8 cellular contexts compared by ENCODE assay signal in the genomic region with DNA sequence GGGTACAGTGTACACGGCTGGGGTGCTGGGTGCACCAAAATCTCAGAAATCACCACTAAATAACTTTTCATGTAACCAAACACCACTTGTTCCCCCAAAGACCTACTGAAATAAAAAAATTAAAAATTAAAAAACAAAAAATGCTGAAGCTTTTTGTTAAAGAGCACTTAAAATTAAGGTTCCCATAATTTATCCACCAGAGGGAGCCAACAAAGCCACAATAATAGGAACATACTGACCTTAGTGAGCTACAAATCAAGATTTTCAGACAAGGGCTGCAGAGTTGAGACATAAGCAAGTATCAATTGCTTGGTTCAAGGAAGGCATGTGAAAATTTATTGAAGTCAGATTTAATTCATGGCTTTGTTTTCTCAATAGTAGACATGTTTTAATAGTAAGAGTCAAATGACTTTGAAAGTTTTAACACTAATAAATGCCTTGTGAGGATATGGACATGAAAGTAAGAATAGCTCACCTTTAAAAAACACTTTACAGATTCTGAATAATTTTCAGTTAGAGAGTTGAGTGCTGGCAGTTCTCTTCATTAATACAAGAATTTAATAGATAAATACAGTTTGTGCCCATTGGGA. TPM values are rescaled to one million over a fixed set of nuclear protein-coding genes. Genes with fewer than 3 reads are reported as not detected.
DNase-seq lines count a peak whose midpoint lies in the region; ATAC-seq, FAIRE-seq and TF ChIP-seq lines count a peak whose summit lies in the region.

No MANE protein-coding gene starts in this region.

- no peak overlapping the region for H3K4me3 Mint-ChIP-seq in stimulated activated naive CD8-positive, alpha-beta T cell treated with anti-CD3 and anti-CD28 coated beads, Interleukin-15, amount 100 ng/mL, for 72 hours

- 100% methylated on average over 1 of the region's 1 CpG for WGBS in mammary epithelial cell (ENCODE audit: low coverage, missing lambda C conversion rate)

- H3K27me3 ChIP-seq in MM.1S (replicated peaks; ENCODE audit: insufficient read depth, low read length) = no peaks in the 10 kb centered on the region
- no peaks in the 10 kb centered on the region for H3K27me3 ChIP-seq in mammary epithelial cell (ENCODE audit: insufficient read depth, low read length)

- H3K4me1 ChIP-seq in MM.1S (ENCODE audit: low read length) = no peaks in the 10 kb centered on the region
- H3K4me1 ChIP-seq in mammary epithelial cell (ENCODE audit: insufficient read depth, low read length) = no peaks in the 10 kb centered on the region

- H3K27me3 Mint-ChIP-seq in stimulated activated naive CD8-positive, alpha-beta T cell treated with anti-CD3 and anti-CD28 coated beads, Interleukin-15, amount 100 ng/mL, for 72 hours = peaks cover 8% of the 10 kb centered on the region

- no peaks in the 10 kb centered on the region for H3F3A ChIP-seq in MM.1S (ENCODE audit: insufficient read depth, low read length)

- CTCF ChIA-PET in mammary epithelial cell (lab: Charles Lee; ENCODE audit: low non-redundant PET) = interaction anchor here (0.7 kb wide), 2 partner anchors 30 to 594 kb away, joined by 3 to 6 read pairs; no protein-coding TSS in a partner anchor

- dilution Hi-C loops in mammary epithelial cell (cut with HindIII; ENCODE audit: low sequenced_read_pairs) = no loop called here

- H3K4me2 ChIP-seq in MM.1S (ENCODE audit: low read depth, low read length) (no peak overlapping the region), mammary epithelial cell (ENCODE audit: insufficient read depth, low read depth, low read length) (no peak overlapping the region)

- H3K4me1 Mint-ChIP-seq in stimulated activated naive CD8-positive, alpha-beta T cell treated with anti-CD3 and anti-CD28 coated beads, Interleukin-15, amount 100 ng/mL, for 72 hours = peaks cover 7% of the 10 kb centered on the region

- DNase-seq in D721Med (ENCODE audit: insufficient read length, low spot score) (no peak), MM.1S (peak; percentile 44), mammary epithelial cell (peak; percentile 17), medulla oblongata (ENCODE audit: extremely low spot score) (peak; percentile 57), NCI-H1417 treated with DMSO at 0.1 percent for 48 hours (lab: John Stamatoyannopoulos, UW) (no peak), hepatic stellate cell (ENCODE audit: low spot score) (no peak)
- no peak for DNase-seq in stimulated activated naive CD8-positive, alpha-beta T cell treated with anti-CD3 and anti-CD28 coated beads, Interleukin-15, amount 100 ng/mL, for 72 hours
- DNase-seq in activated effector memory CD4-positive, alpha-beta T cell treated with anti-CD3 and anti-CD28 coated beads, Interleukin-2, amount 50 U/mL, for 16 hours = no peak

- no peak overlapping the region for H3K27ac Mint-ChIP-seq in stimulated activated naive CD8-positive, alpha-beta T cell treated with anti-CD3 and anti-CD28 coated beads, Interleukin-15, amount 100 ng/mL, for 72 hours

- H3K9me3 Mint-ChIP-seq in stimulated activated naive CD8-positive, alpha-beta T cell treated with anti-CD3 and anti-CD28 coated beads, Interleukin-15, amount 100 ng/mL, for 72 hours = no peaks in the 10 kb centered on the region

- H3K79me2 ChIP-seq in MM.1S (ENCODE audit: low read length) (no peaks in the 10 kb centered on the region), mammary epithelial cell (ENCODE audit: insufficient read depth, low read length) (no peaks in the 10 kb centered on the region)

- FAIRE-seq in D721Med (lab: Jason Lieb, UNC) = no peak

- H3K4me3 ChIP-seq in MM.1S (ENCODE audit: low read length) = no peak overlapping the region
- no peak overlapping the region for H3K4me3 ChIP-seq in mammary epithelial cell (replicated peaks in 1 of 3; ENCODE audit: insufficient read depth in 1 of 3, low read depth in 2 of 3, low read length in 3 of 3)

- BruUV-seq in mammary epithelial cell (replicated peaks; lab: Mats Ljungman, UMichigan) = no TSS peak

- no peaks in the 10 kb centered on the region for H3K9me2 ChIP-seq in MM.1S (replicated peaks; ENCODE audit: insufficient read depth, low read length)

- in situ Hi-C loops in mammary epithelial cell (cut with MboI; ENCODE audit: low sequenced_read_pairs in 2 of 2) = no loop called here

- ATAC-seq in stimulated activated naive CD8-positive, alpha-beta T cell treated with anti-CD3 and anti-CD28 coated beads, Interleukin-15, amount 100 ng/mL, for 72 hours = no peak

- peak; percentile 47 for TF ChIP-seq CTCF in D721Med (IDR thresholded peaks at IDR 0.05; ENCODE audit: insufficient read depth, missing control alignments)
- peak; percentile 44 for TF ChIP-seq CTCF in MM.1S (IDR thresholded peaks at IDR 0.05; ENCODE audit: low read length)
- TF ChIP-seq CTCF in mammary epithelial cell (conservative IDR thresholded peaks at IDR 0.05 in 1 of 2, IDR thresholded peaks at IDR 0.05 in 1 of 2; ENCODE audit: extremely low read depth in 1 of 2, insufficient read depth in 1 of 2, low read depth in 1 of 2, low read length in 2 of 2) = peak; percentile 49 to 55

- H3K27ac ChIP-seq in MM.1S (ENCODE audit: low read length) (no peak overlapping the region), mammary epithelial cell (ENCODE audit: insufficient read depth, low read depth, low read length) (no peak overlapping the region)

- H3K36me3 ChIP-seq in MM.1S (replicated peaks; ENCODE audit: insufficient read depth, low read length) = no peaks in the 10 kb centered on the region
- no peaks in the 10 kb centered on the region for H3K36me3 ChIP-seq in mammary epithelial cell (ENCODE audit: insufficient read depth, low read length)

- intact Hi-C loops in mammary epithelial cell (cut with micrococcal nuclease) = loop anchor here (1.0 kb wide), 2 partner anchors 280 to 521 kb away; no protein-coding TSS in a partner anchor

- H4K20me1 ChIP-seq in MM.1S (ENCODE audit: insufficient read depth, low read length) = no peaks in the 10 kb centered on the region
- H4K20me1 ChIP-seq in mammary epithelial cell (ENCODE audit: insufficient read depth, low read length) = no peaks in the 10 kb centered on the region

- H2AFZ ChIP-seq in MM.1S (ENCODE audit: low read length) (no peak overlapping the region), mammary epithelial cell (ENCODE audit: low read depth, low read length) (no peak overlapping the region)

- H3K9me3 ChIP-seq in MM.1S (replicated peaks; ENCODE audit: insufficient read depth, low read length) = no peaks in the 10 kb centered on the region
- H3K9me3 ChIP-seq in mammary epithelial cell (replicated peaks; ENCODE audit: insufficient read depth, low read length) = no peaks in the 10 kb centered on the region

- no peak overlapping the region for H3K9ac ChIP-seq in MM.1S (ENCODE audit: low read length)
- H3K9ac ChIP-seq in mammary epithelial cell (ENCODE audit: insufficient read depth, low read length) = no peak overlapping the region

RNA-seq across cellular contexts. Expression of gene SCOC, which starts 43.0 kb away (rescaled TPM):
- total RNA-seq in mammary epithelial cell = 100 to 1,000 TPM in 1 of 2 donors, 10 to 100 TPM in 1; 57.2 to 110 TPM
- polyA plus RNA-seq in mammary epithelial cell = 35.1 TPM
- 10.1 TPM for polyA minus RNA-seq in mammary epithelial cell

Comparison
In these comparisons a context has a peak if more than half of its experiments do, and no peak if none do; other contexts are left out.
1. DNase-seq: peak in MM.1S (single experiment), mammary epithelial cell (single experiment) and medulla oblongata (single experiment); none in D721Med (single experiment), stimulated activated naive CD8-positive, alpha-beta T cell treated with anti-CD3 and anti-CD28 coated beads, Interleukin-15, amount 100 ng/mL, for 72 hours (0 of 2), activated effector memory CD4-positive, alpha-beta T cell treated with anti-CD3 and anti-CD28 coated beads, Interleukin-2, amount 50 U/mL, for 16 hours (single experiment), NCI-H1417 treated with DMSO at 0.1 percent for 48 hours (single experiment) and hepatic stellate cell (single experiment).
2. Peak in every context shown above with its lines, with median percentiles within 50 percentile points of each other: CTCF ChIP-seq.